ENCODE assay signal across 1 cellular context in genomic region chr3:47378869-47379268, GRCh38.
TF ChIP-seq lines count a peak whose summit lies in the region.

No MANE protein-coding gene starts in this region.

TF ChIP-seq in endothelial cell of umbilical vein, 7 proteins besides CTCF, POLR2A, EP300 and RAD21:
- TF ChIP-seq GATA2 (IDR thresholded peaks at IDR 0.05; ENCODE audit: insufficient read depth, insufficient read length, low read depth, low read length) = no peak
- TF ChIP-seq EZH2 (IDR thresholded peaks at IDR 0.05; ENCODE audit: borderline replicate concordance, low read depth, low read length, severe bottlenecking) = no peak
- TF ChIP-seq MYC (IDR thresholded peaks at IDR 0.05; ENCODE audit: low read depth, low read length) = no peak
- no peak for TF ChIP-seq JUN (IDR thresholded peaks at IDR 0.05; ENCODE audit: borderline replicate concordance, insufficient read depth, insufficient read length, low read depth)
- no peak for TF ChIP-seq FOS (IDR thresholded peaks at IDR 0.05; ENCODE audit: borderline replicate concordance, insufficient read depth, low read length)
- no peak for TF ChIP-seq MAX (IDR thresholded peaks at IDR 0.05; ENCODE audit: insufficient read depth, insufficient read length)
- no peak for TF ChIP-seq POLR2AphosphoS5 (IDR thresholded peaks at IDR 0.05; ENCODE audit: insufficient read depth, low read depth, low read length)
